In the genomic region with DNA sequence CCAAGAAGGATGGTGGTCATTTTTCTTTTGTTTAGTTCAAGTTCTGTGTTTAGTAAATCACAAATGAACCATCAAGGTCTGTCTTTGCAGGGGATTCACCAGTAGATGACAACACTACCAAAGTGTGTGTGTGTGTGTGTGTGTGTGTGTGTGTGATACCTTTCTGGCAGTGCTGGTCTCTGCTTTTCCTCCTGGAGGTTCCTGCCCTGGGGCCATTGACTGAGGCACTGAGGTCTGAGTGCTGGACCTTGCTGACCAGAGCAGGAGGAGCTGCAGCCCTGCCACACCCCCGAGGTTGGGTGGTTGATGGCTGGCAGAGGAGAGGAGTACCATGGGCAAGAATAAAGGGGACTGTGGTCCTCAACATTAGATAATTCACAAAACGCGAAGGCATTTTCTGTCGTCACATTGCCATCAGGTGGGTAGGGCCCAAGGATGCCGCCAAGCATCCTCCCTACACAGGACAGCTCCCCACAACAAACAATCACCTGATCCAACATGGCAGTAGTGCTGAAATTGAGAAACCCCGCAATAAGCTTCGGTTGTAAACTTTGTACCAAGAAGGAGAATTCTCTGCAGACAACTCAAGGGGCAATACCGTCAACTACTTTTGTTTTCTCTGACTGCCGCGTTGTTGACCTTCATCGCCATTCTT, we compare ENCODE assay signal across 29 cellular contexts. TPM values are rescaled to one million over a fixed set of nuclear protein-coding genes. Genes with fewer than 3 reads are reported as not detected.
DNase-seq lines count a peak whose midpoint lies in the region; ATAC-seq and TF ChIP-seq lines count a peak whose summit lies in the region.
"Had no signal": no experiment of that assay in that cellular context is flagged by ENCODE, and none has a peak within 500 bp of the region (broad histone marks: within the 10 kb centered on the region; RNA-seq: fewer than 3 reads in every experiment).

No MANE protein-coding gene starts in this region.

- CTCF ChIA-PET in activated CD8-positive, alpha-beta T cell treated with anti-CD3 and anti-CD28 coated beads for 36 hours (lab: Charles Lee): no interaction called here
- CTCF ChIA-PET in activated CD8-positive, alpha-beta T cell treated with anti-CD3 and anti-CD28 coated beads, Interleukin-2, amount 10 ng/mL, durations not matched to agents 7 days and 5 days (lab: Charles Lee): interaction anchor here (0.7 to 2.1 kb wide), 2 partner anchors 12 to 332 kb away, joined by 3 to 9 read pairs; no protein-coding TSS in a partner anchor

- POLR2A ChIA-PET in activated CD8-positive, alpha-beta T cell treated with anti-CD3 and anti-CD28 coated beads for 36 hours (lab: Charles Lee): interaction anchor here (2.6 kb wide), 1 partner anchor 490 kb away, joined by 9 read pairs; no protein-coding TSS in a partner anchor
- POLR2A ChIA-PET in activated CD8-positive, alpha-beta T cell treated with anti-CD3 and anti-CD28 coated beads, Interleukin-2, amount 10 ng/mL, durations not matched to agents 7 days and 5 days (lab: Charles Lee): no interaction called here
- POLR2A ChIA-PET in activated naive CD8-positive, alpha-beta T cell treated with anti-CD3 and anti-CD28 coated beads, Interleukin-2, amount 10 ng/mL, durations not matched to agents 7 days and 5 days (lab: Charles Lee): interaction anchor here (0.7 to 1.0 kb wide), 2 partner anchors 176 to 504 kb away, joined by 3 read pairs; no protein-coding TSS in a partner anchor

- WGBS in adrenal gland, 4 donors: 49 to 65% (median 62%) methylated on average over 10 to 11 of the region's 11 CpGs

- no peak overlapping the region for H3K27ac Mint-ChIP-seq in activated CD8-positive, alpha-beta T cell treated with anti-CD3 and anti-CD28 coated beads for 36 hours
- no peak overlapping the region for H3K27ac Mint-ChIP-seq in activated CD8-positive, alpha-beta T cell treated with anti-CD3 and anti-CD28 coated beads, Interleukin-2, amount 10 ng/mL, durations not matched to agents 7 days and 5 days
- H3K27ac Mint-ChIP-seq in activated naive CD8-positive, alpha-beta T cell treated with anti-CD3 and anti-CD28 coated beads, Interleukin-2, amount 10 ng/mL, durations not matched to agents 7 days and 5 days: no peak overlapping the region
- no peak overlapping the region for H3K27ac Mint-ChIP-seq in activated naive CD8-positive, alpha-beta T cell treated with anti-CD3 and anti-CD28 coated beads for 36 hours
- no peak overlapping the region for H3K27ac Mint-ChIP-seq in activated T-helper 17 cell treated with anti-CD3 and anti-CD28 coated beads, Interleukin-2, amount 50 U/mL, for 72 hours
- H3K27ac Mint-ChIP-seq in stimulated activated effector memory CD8-positive, alpha-beta T cell treated with anti-CD3 and anti-CD28 coated beads, Interleukin-12 subunit alpha, Interleukin-12 subunit beta, amount 100 ng/mL, for 72 hours: no peak overlapping the region
- H3K27ac Mint-ChIP-seq: HFFc6 had no signal

- H3K36me3 ChIP-seq in adrenal gland (replicated peaks in 1 of 2): no peaks in the 10 kb centered on the region
- H3K36me3 ChIP-seq: HAP-1, SJCRH30 had no signal

- H3K36me3 Mint-ChIP-seq in activated CD8-positive, alpha-beta T cell treated with anti-CD3 and anti-CD28 coated beads for 36 hours (ENCODE audit: low read depth): no peaks in the 10 kb centered on the region
- no peaks in the 10 kb centered on the region for H3K36me3 Mint-ChIP-seq in activated CD8-positive, alpha-beta T cell treated with anti-CD3 and anti-CD28 coated beads, Interleukin-2, amount 10 ng/mL, durations not matched to agents 7 days and 5 days (ENCODE audit: low read depth)
- H3K36me3 Mint-ChIP-seq in activated naive CD8-positive, alpha-beta T cell treated with anti-CD3 and anti-CD28 coated beads, Interleukin-2, amount 10 ng/mL, durations not matched to agents 7 days and 5 days: no peaks in the 10 kb centered on the region
- H3K36me3 Mint-ChIP-seq in activated naive CD8-positive, alpha-beta T cell treated with anti-CD3 and anti-CD28 coated beads for 36 hours: no peaks in the 10 kb centered on the region
- no peaks in the 10 kb centered on the region for H3K36me3 Mint-ChIP-seq in activated T-helper 17 cell treated with anti-CD3 and anti-CD28 coated beads, Interleukin-2, amount 50 U/mL, for 72 hours (ENCODE audit: low read depth)
- H3K36me3 Mint-ChIP-seq in stimulated activated effector memory CD8-positive, alpha-beta T cell treated with anti-CD3 and anti-CD28 coated beads, Interleukin-12 subunit alpha, Interleukin-12 subunit beta, amount 100 ng/mL, for 72 hours: no peaks in the 10 kb centered on the region

- peaks cover 5% of the 10 kb centered on the region for H3K4me1 Mint-ChIP-seq in activated CD8-positive, alpha-beta T cell treated with anti-CD3 and anti-CD28 coated beads for 36 hours (ENCODE audit: low read depth)
- peaks cover under 1% of the 10 kb centered on the region for H3K4me1 Mint-ChIP-seq in activated CD8-positive, alpha-beta T cell treated with anti-CD3 and anti-CD28 coated beads, Interleukin-2, amount 10 ng/mL, durations not matched to agents 7 days and 5 days (ENCODE audit: low read depth)
- H3K4me1 Mint-ChIP-seq in activated naive CD8-positive, alpha-beta T cell treated with anti-CD3 and anti-CD28 coated beads, Interleukin-2, amount 10 ng/mL, durations not matched to agents 7 days and 5 days: peaks cover 3% of the 10 kb centered on the region
- H3K4me1 Mint-ChIP-seq in activated naive CD8-positive, alpha-beta T cell treated with anti-CD3 and anti-CD28 coated beads for 36 hours: peaks cover 5% of the 10 kb centered on the region
- peaks cover 5% of the 10 kb centered on the region for H3K4me1 Mint-ChIP-seq in activated T-helper 17 cell treated with anti-CD3 and anti-CD28 coated beads, Interleukin-2, amount 50 U/mL, for 72 hours
- peaks cover 8% of the 10 kb centered on the region for H3K4me1 Mint-ChIP-seq in stimulated activated effector memory CD8-positive, alpha-beta T cell treated with anti-CD3 and anti-CD28 coated beads, Interleukin-12 subunit alpha, Interleukin-12 subunit beta, amount 100 ng/mL, for 72 hours

- H3K4me3 ChIP-seq in adrenal gland: no peak overlapping the region
- H3K4me3 ChIP-seq: HAP-1, PC-9, SJCRH30 had no signal

- H3K4me3 Mint-ChIP-seq in activated CD8-positive, alpha-beta T cell treated with anti-CD3 and anti-CD28 coated beads for 36 hours: peak overlapping the region; percentile 49
- H3K4me3 Mint-ChIP-seq in activated CD8-positive, alpha-beta T cell treated with anti-CD3 and anti-CD28 coated beads, Interleukin-2, amount 10 ng/mL, durations not matched to agents 7 days and 5 days: no peak overlapping the region
- peak overlapping the region; percentile 10 for H3K4me3 Mint-ChIP-seq in activated naive CD8-positive, alpha-beta T cell treated with anti-CD3 and anti-CD28 coated beads, Interleukin-2, amount 10 ng/mL, durations not matched to agents 7 days and 5 days
- H3K4me3 Mint-ChIP-seq in activated naive CD8-positive, alpha-beta T cell treated with anti-CD3 and anti-CD28 coated beads for 36 hours: no peak overlapping the region
- peak overlapping the region; percentile 30 for H3K4me3 Mint-ChIP-seq in activated T-helper 17 cell treated with anti-CD3 and anti-CD28 coated beads, Interleukin-2, amount 50 U/mL, for 72 hours
- peak overlapping the region; percentile 7 for H3K4me3 Mint-ChIP-seq in stimulated activated effector memory CD8-positive, alpha-beta T cell treated with anti-CD3 and anti-CD28 coated beads, Interleukin-12 subunit alpha, Interleukin-12 subunit beta, amount 100 ng/mL, for 72 hours
- H3K4me3 Mint-ChIP-seq: HFFc6 had no signal

- intact Hi-C loops in activated CD8-positive, alpha-beta T cell treated with anti-CD3 and anti-CD28 coated beads for 36 hours (cut with micrococcal nuclease): loop anchor here (10.0 kb wide), 1 partner anchor 497 kb away; no protein-coding TSS in a partner anchor
- intact Hi-C loops in adrenal gland (cut with DNase I): no loop called here

- no peak for TF ChIP-seq POLR2A in adrenal gland (IDR thresholded peaks at IDR 0.05)

- no peaks in the 10 kb centered on the region for H3K27me3 Mint-ChIP-seq in activated CD8-positive, alpha-beta T cell treated with anti-CD3 and anti-CD28 coated beads for 36 hours
- H3K27me3 Mint-ChIP-seq in activated CD8-positive, alpha-beta T cell treated with anti-CD3 and anti-CD28 coated beads, Interleukin-2, amount 10 ng/mL, durations not matched to agents 7 days and 5 days (ENCODE audit: low read depth): peaks cover 21% of the 10 kb centered on the region
- H3K27me3 Mint-ChIP-seq in activated naive CD8-positive, alpha-beta T cell treated with anti-CD3 and anti-CD28 coated beads, Interleukin-2, amount 10 ng/mL, durations not matched to agents 7 days and 5 days: peaks cover 25% of the 10 kb centered on the region
- H3K27me3 Mint-ChIP-seq in activated naive CD8-positive, alpha-beta T cell treated with anti-CD3 and anti-CD28 coated beads for 36 hours: no peaks in the 10 kb centered on the region
- H3K27me3 Mint-ChIP-seq in activated T-helper 17 cell treated with anti-CD3 and anti-CD28 coated beads, Interleukin-2, amount 50 U/mL, for 72 hours: peaks cover 23% of the 10 kb centered on the region

- no peaks in the 10 kb centered on the region for H3K27me3 ChIP-seq in adrenal gland

- no peaks in the 10 kb centered on the region for H3K4me1 ChIP-seq in adrenal gland (replicated peaks in 1 of 2)
- H3K4me1 ChIP-seq: HAP-1, SJCRH30 had no signal

- no peaks in the 10 kb centered on the region for H3K9me3 ChIP-seq in adrenal gland (replicated peaks in 1 of 3)
- H3K9me3 ChIP-seq: HAP-1, SJCRH30 had no signal

- DNase-seq in activated CD8-positive, alpha-beta T cell treated with anti-CD3 and anti-CD28 coated beads for 36 hours: no peak
- DNase-seq in activated CD8-positive, alpha-beta T cell treated with anti-CD3 and anti-CD28 coated beads, Interleukin-2, amount 10 ng/mL, durations not matched to agents 7 days and 5 days: no peak
- DNase-seq in activated naive CD8-positive, alpha-beta T cell treated with anti-CD3 and anti-CD28 coated beads, Interleukin-2, amount 10 ng/mL, durations not matched to agents 7 days and 5 days: no peak
- DNase-seq in activated naive CD8-positive, alpha-beta T cell treated with anti-CD3 and anti-CD28 coated beads for 36 hours: no peak
- no peak for DNase-seq in stimulated activated effector memory CD8-positive, alpha-beta T cell treated with anti-CD3 and anti-CD28 coated beads, Interleukin-12 subunit alpha, Interleukin-12 subunit beta, amount 100 ng/mL, for 72 hours (ENCODE audit: low spot score in 2 of 2)
- no peak for DNase-seq in adrenal gland
- DNase-seq: COR-L47, DMS53, GDM1, GOT3, HFFc6, NCI-H1092, NCI-H1417 treated with DMSO at 0.1 percent for 48 hours, NCI-H1694 treated with DMSO at 0.1 percent for 48 hours, NCI-H2081, NCI-H2227 treated with DMSO at 0.1 percent for 48 hours, NCI-H526 treated with DMSO at 0.1 percent for 48 hours, PC-9, SJCRH30 had no signal

- no peak overlapping the region for H3K27ac ChIP-seq in adrenal gland
- H3K27ac ChIP-seq: PC-9, SJCRH30 had no signal

- no peaks in the 10 kb centered on the region for H3K9me3 Mint-ChIP-seq in activated CD8-positive, alpha-beta T cell treated with anti-CD3 and anti-CD28 coated beads for 36 hours
- no peaks in the 10 kb centered on the region for H3K9me3 Mint-ChIP-seq in activated CD8-positive, alpha-beta T cell treated with anti-CD3 and anti-CD28 coated beads, Interleukin-2, amount 10 ng/mL, durations not matched to agents 7 days and 5 days (ENCODE audit: insufficient read depth)
- H3K9me3 Mint-ChIP-seq in activated naive CD8-positive, alpha-beta T cell treated with anti-CD3 and anti-CD28 coated beads, Interleukin-2, amount 10 ng/mL, durations not matched to agents 7 days and 5 days: no peaks in the 10 kb centered on the region
- H3K9me3 Mint-ChIP-seq in activated naive CD8-positive, alpha-beta T cell treated with anti-CD3 and anti-CD28 coated beads for 36 hours: no peaks in the 10 kb centered on the region
- H3K9me3 Mint-ChIP-seq in activated T-helper 17 cell treated with anti-CD3 and anti-CD28 coated beads, Interleukin-2, amount 50 U/mL, for 72 hours: no peaks in the 10 kb centered on the region
- no peaks in the 10 kb centered on the region for H3K9me3 Mint-ChIP-seq in stimulated activated effector memory CD8-positive, alpha-beta T cell treated with anti-CD3 and anti-CD28 coated beads, Interleukin-12 subunit alpha, Interleukin-12 subunit beta, amount 100 ng/mL, for 72 hours
- H3K9me3 Mint-ChIP-seq: HFFc6 had no signal

- ATAC-seq in activated CD8-positive, alpha-beta T cell treated with anti-CD3 and anti-CD28 coated beads for 36 hours: no peak
- no peak for ATAC-seq in activated CD8-positive, alpha-beta T cell treated with anti-CD3 and anti-CD28 coated beads, Interleukin-2, amount 10 ng/mL, durations not matched to agents 7 days and 5 days
- peak; percentile 29 for ATAC-seq in activated naive CD8-positive, alpha-beta T cell treated with anti-CD3 and anti-CD28 coated beads, Interleukin-2, amount 10 ng/mL, durations not matched to agents 7 days and 5 days (ENCODE audit: low read depth)
- ATAC-seq in activated T-helper 17 cell treated with anti-CD3 and anti-CD28 coated beads, Interleukin-2, amount 50 U/mL, for 72 hours (replicated peaks): no peak
- no peak for ATAC-seq in stimulated activated effector memory CD8-positive, alpha-beta T cell treated with anti-CD3 and anti-CD28 coated beads, Interleukin-12 subunit alpha, Interleukin-12 subunit beta, amount 100 ng/mL, for 72 hours
- ATAC-seq in HG03354 (IDR thresholded peaks at IDR 0.05; ENCODE audit: poor library complexity, severe bottlenecking, unreplicated experiment): no peak
- ATAC-seq: Right ventricle myocardium inferior had no signal

- no peak for TF ChIP-seq CTCF in activated CD8-positive, alpha-beta T cell treated with anti-CD3 and anti-CD28 coated beads for 36 hours (IDR thresholded peaks at IDR 0.05)
- no peak for TF ChIP-seq CTCF in adrenal gland (IDR thresholded peaks at IDR 0.05)

RNA-seq across cellular contexts. Expression of gene PRSS58, which starts 49.5 kb away (rescaled TPM):
- total RNA-seq in activated CD8-positive, alpha-beta T cell treated with anti-CD3 and anti-CD28 coated beads for 36 hours: not detected
- not detected for total RNA-seq in activated CD8-positive, alpha-beta T cell treated with anti-CD3 and anti-CD28 coated beads, Interleukin-2, amount 10 ng/mL, durations not matched to agents 7 days and 5 days
- not detected for total RNA-seq in activated naive CD8-positive, alpha-beta T cell treated with anti-CD3 and anti-CD28 coated beads, Interleukin-2, amount 10 ng/mL, durations not matched to agents 7 days and 5 days
- total RNA-seq in activated naive CD8-positive, alpha-beta T cell treated with anti-CD3 and anti-CD28 coated beads for 36 hours: not detected
- total RNA-seq in activated T-helper 17 cell treated with anti-CD3 and anti-CD28 coated beads, Interleukin-2, amount 50 U/mL, for 72 hours: not detected
- not detected for total RNA-seq in adrenal gland
- polyA plus RNA-seq in adrenal gland: not detected
- total RNA-seq: A172, Daoy, HFFc6, HT-29, NCI-H460, PC-9, Right ventricle myocardium inferior, RPMI7951, SJCRH30 had no signal
- polyA plus RNA-seq: BJ had no signal

Comparison
In these comparisons a context has a peak if more than half of its experiments do, and no peak if none do; other contexts are left out.
1. H3K4me3 Mint-ChIP-seq: peak in activated CD8-positive, alpha-beta T cell treated with anti-CD3 and anti-CD28 coated beads for 36 hours (single experiment), activated naive CD8-positive, alpha-beta T cell treated with anti-CD3 and anti-CD28 coated beads, Interleukin-2, amount 10 ng/mL, durations not matched to agents 7 days and 5 days (single experiment), activated T-helper 17 cell treated with anti-CD3 and anti-CD28 coated beads, Interleukin-2, amount 50 U/mL, for 72 hours (single experiment) and stimulated activated effector memory CD8-positive, alpha-beta T cell treated with anti-CD3 and anti-CD28 coated beads, Interleukin-12 subunit alpha, Interleukin-12 subunit beta, amount 100 ng/mL, for 72 hours (single experiment); none in activated CD8-positive, alpha-beta T cell treated with anti-CD3 and anti-CD28 coated beads, Interleukin-2, amount 10 ng/mL, durations not matched to agents 7 days and 5 days (single experiment) and activated naive CD8-positive, alpha-beta T cell treated with anti-CD3 and anti-CD28 coated beads for 36 hours (single experiment).